ENCODE assay signal across 33 cellular contexts in genomic region chr22:49100764-49101163, GRCh38.
"Had no signal": no experiment of that assay in that cellular context is flagged by ENCODE, and none has a peak within 500 bp of the region (broad histone marks: within the 10 kb centered on the region; RNA-seq: fewer than 3 reads in every experiment).

No MANE protein-coding gene starts in this region.

- DNase-seq: activated CD4-positive, alpha-beta T cell treated with anti-CD3 and anti-CD28 coated beads, Interleukin-2, amount 10 ng/mL, durations not matched to agents 24 days and 14 days; activated CD4-positive, alpha-beta T cell treated with anti-CD3 and anti-CD28 coated beads, Interleukin-2, amount 50 U/mL, for 48 hours; activated CD8-positive, alpha-beta T cell treated with anti-CD3 and anti-CD28 coated beads, Interleukin-2, amount 10 ng/mL, durations not matched to agents 7 days and 5 days; activated gamma-delta T cell; activated naive CD4-positive, alpha-beta T cell treated with Interleukin-2 at 50 U/mL for 16 hours; activated naive CD8-positive, alpha-beta T cell treated with anti-CD3 and anti-CD28 coated beads, Interleukin-2, amount 50 U/mL, for 24 hours; activated T-cell treated with anti-CD3 and anti-CD28 coated beads, Interleukin-2, amount 50 U/mL, for 24 hours; anterior cingulate cortex; brain microvascular endothelial cell; central memory CD4-positive, alpha-beta T cell; NCI-H1092 treated with DMSO at 0.1 percent for 48 hours; NCI-H1417; NCI-H146; NCI-H187; NCI-H2029 treated with DMSO at 0.1 percent for 48 hours; NCI-H2107; NCI-H2171; NCI-H510A; NCI-H526; NCI-H748 treated with DMSO at 0.1 percent for 48 hours; NK-92 treated with Interleukin-12 subunit alpha and Interleukin-12 subunit beta, amount 100 ng/mL, for 24 hours; PC-3; RPMI8226; SIG-M5; SW 1271; T-helper 1 cell; T-helper 2 cell; T-helper 9 cell had no signal

- H3K4me1 Mint-ChIP-seq: activated CD4-positive, alpha-beta T cell treated with anti-CD3 and anti-CD28 coated beads, Interleukin-2, amount 10 ng/mL, durations not matched to agents 24 days and 14 days; activated naive CD8-positive, alpha-beta T cell treated with anti-CD3 and anti-CD28 coated beads, Interleukin-2, amount 50 U/mL, for 24 hours had no signal

- H3K9me3 ChIP-seq: Peyer's patch had no signal

- H3K4me3 Mint-ChIP-seq: activated CD4-positive, alpha-beta T cell treated with anti-CD3 and anti-CD28 coated beads, Interleukin-2, amount 10 ng/mL, durations not matched to agents 24 days and 14 days; activated CD8-positive, alpha-beta T cell treated with anti-CD3 and anti-CD28 coated beads, Interleukin-2, amount 10 ng/mL, durations not matched to agents 7 days and 5 days; activated naive CD8-positive, alpha-beta T cell; activated naive CD8-positive, alpha-beta T cell treated with anti-CD3 and anti-CD28 coated beads, Interleukin-2, amount 50 U/mL, for 24 hours; activated T-cell treated with anti-CD3 and anti-CD28 coated beads, Interleukin-2, amount 50 U/mL, for 24 hours had no signal

- H3K27ac ChIP-seq: brain microvascular endothelial cell, Peyer's patch had no signal

- H3K27me3 ChIP-seq: brain microvascular endothelial cell, Peyer's patch had no signal

- H3K9me3 Mint-ChIP-seq: activated CD4-positive, alpha-beta T cell treated with anti-CD3 and anti-CD28 coated beads, Interleukin-2, amount 10 ng/mL, durations not matched to agents 24 days and 14 days; activated naive CD8-positive, alpha-beta T cell treated with anti-CD3 and anti-CD28 coated beads, Interleukin-2, amount 50 U/mL, for 24 hours; activated T-cell treated with anti-CD3 and anti-CD28 coated beads, Interleukin-2, amount 50 U/mL, for 24 hours; activated T-helper 2 cell treated with anti-CD3 and anti-CD28 coated beads, Interferon-gamma antibody, Interleukin-2, Interleukin-4, amounts not matched to agents 10 μg/mL and 5 μg/mL and 100 μg/mL, durations not matched to agents 14 hours and 24 hours and 36 hours had no signal

- H3K27me3 Mint-ChIP-seq: activated CD4-positive, alpha-beta T cell treated with anti-CD3 and anti-CD28 coated beads, Interleukin-2, amount 10 ng/mL, durations not matched to agents 24 days and 14 days had no signal

- H3K36me3 Mint-ChIP-seq: activated naive CD8-positive, alpha-beta T cell had no signal

- ATAC-seq: activated CD8-positive, alpha-beta T cell treated with anti-CD3 and anti-CD28 coated beads, Interleukin-2, amount 10 ng/mL, durations not matched to agents 7 days and 5 days; activated naive CD8-positive, alpha-beta T cell treated with anti-CD3 and anti-CD28 coated beads, Interleukin-2, amount 50 U/mL, for 24 hours; PC-3; Right ventricle myocardium inferior; SK-N-SH treated with all-trans-retinoic acid at 6 μM for 48 hours had no signal

- H3K4me1 ChIP-seq: Peyer's patch had no signal

- H3K27ac Mint-ChIP-seq: activated CD4-positive, alpha-beta T cell treated with anti-CD3 and anti-CD28 coated beads, Interleukin-2, amount 10 ng/mL, durations not matched to agents 24 days and 14 days; activated CD8-positive, alpha-beta T cell treated with anti-CD3 and anti-CD28 coated beads, Interleukin-2, amount 10 ng/mL, durations not matched to agents 7 days and 5 days; activated naive CD8-positive, alpha-beta T cell; activated naive CD8-positive, alpha-beta T cell treated with anti-CD3 and anti-CD28 coated beads, Interleukin-2, amount 50 U/mL, for 24 hours; activated T-cell treated with anti-CD3 and anti-CD28 coated beads, Interleukin-2, amount 50 U/mL, for 24 hours; activated T-helper 2 cell treated with anti-CD3 and anti-CD28 coated beads, Interferon-gamma antibody, Interleukin-2, Interleukin-4, amounts not matched to agents 10 μg/mL and 5 μg/mL and 100 μg/mL, durations not matched to agents 14 hours and 24 hours and 36 hours had no signal

- H3K36me3 ChIP-seq: brain microvascular endothelial cell, Peyer's patch had no signal

- H3K4me3 ChIP-seq: Peyer's patch had no signal
